In genomic region chr3:122067588-122068240, GRCh38 we compare ENCODE assay signal across 14 cellular contexts. TPM values are rescaled to one million over a fixed set of nuclear protein-coding genes. Genes with fewer than 3 reads are reported as not detected.
DNase-seq lines count a peak whose midpoint lies in the region; ATAC-seq, FAIRE-seq and TF ChIP-seq lines count a peak whose summit lies in the region.
"Had no signal": no experiment of that assay in that cellular context is flagged by ENCODE, and none has a peak within 500 bp of the region (broad histone marks: within the 10 kb centered on the region; RNA-seq: fewer than 3 reads in every experiment).

No MANE protein-coding gene starts in this region.

- no peaks in the 10 kb centered on the region for H3K27me3 Mint-ChIP-seq in activated T-helper 2 cell treated with anti-CD3 and anti-CD28 coated beads, Interferon-gamma antibody, Interleukin-2, Interleukin-4, amounts not matched to agents 10 μg/mL and 5 μg/mL and 100 μg/mL, durations not matched to agents 14 hours and 24 hours and 36 hours (ENCODE audit: low read depth)

- DNase-seq in GM12891 (ENCODE audit: insufficient read length, low spot score), result no peak
- no peak for DNase-seq in activated T-helper 2 cell treated with anti-CD3 and anti-CD28 coated beads, Interferon-gamma antibody, Interleukin-2, Interleukin-4, amounts not matched to agents 10 μg/mL and 5 μg/mL and 100 μg/mL, durations not matched to agents 14 hours and 24 hours and 36 hours (ENCODE audit: low spot score)
- no peak for DNase-seq in activated gamma-delta T cell (lab: John Stamatoyannopoulos, UW)
- no peak for DNase-seq in NCI-H1436 (lab: John Stamatoyannopoulos, UW)
- DNase-seq in caudate nucleus (lab: John Stamatoyannopoulos, UW), result no peak
- DNase-seq: CD8-positive, alpha-beta T cell; central memory CD4-positive, alpha-beta T cell; NCI-H774; stimulated activated CD4-positive, alpha-beta T cell treated with anti-CD3 and anti-CD28 coated beads, Interleukin-2, amount 100 ng/mL, for 24 hours had no signal

- peak; percentile 43 for FAIRE-seq in GM12891 (lab: Jason Lieb, UNC)

- H3K27ac Mint-ChIP-seq in activated T-helper 2 cell treated with anti-CD3 and anti-CD28 coated beads, Interferon-gamma antibody, Interleukin-2, Interleukin-4, amounts not matched to agents 10 μg/mL and 5 μg/mL and 100 μg/mL, durations not matched to agents 14 hours and 24 hours and 36 hours, result peak overlapping the region; percentile 64
- H3K27ac Mint-ChIP-seq: CD8-positive, alpha-beta T cell had no signal

- no peak overlapping the region for H3K27ac ChIP-seq in caudate nucleus (ENCODE audit: low read depth, low read length)

- H3K4me1 Mint-ChIP-seq in activated T-helper 2 cell treated with anti-CD3 and anti-CD28 coated beads, Interferon-gamma antibody, Interleukin-2, Interleukin-4, amounts not matched to agents 10 μg/mL and 5 μg/mL and 100 μg/mL, durations not matched to agents 14 hours and 24 hours and 36 hours (ENCODE audit: low read depth), result peaks cover 31% of the 10 kb centered on the region

- no peaks in the 10 kb centered on the region for H3K9me3 Mint-ChIP-seq in activated T-helper 2 cell treated with anti-CD3 and anti-CD28 coated beads, Interferon-gamma antibody, Interleukin-2, Interleukin-4, amounts not matched to agents 10 μg/mL and 5 μg/mL and 100 μg/mL, durations not matched to agents 14 hours and 24 hours and 36 hours
- H3K9me3 Mint-ChIP-seq: CD8-positive, alpha-beta T cell had no signal

- H3K36me3 Mint-ChIP-seq in activated T-helper 2 cell treated with anti-CD3 and anti-CD28 coated beads, Interferon-gamma antibody, Interleukin-2, Interleukin-4, amounts not matched to agents 10 μg/mL and 5 μg/mL and 100 μg/mL, durations not matched to agents 14 hours and 24 hours and 36 hours (ENCODE audit: low read depth), result no peaks in the 10 kb centered on the region
- H3K36me3 Mint-ChIP-seq: CD8-positive, alpha-beta T cell had no signal

- intact Hi-C loops in activated T-helper 2 cell treated with anti-CD3 and anti-CD28 coated beads, Interferon-gamma antibody, Interleukin-2, Interleukin-4, amounts not matched to agents 10 μg/mL and 5 μg/mL and 100 μg/mL, durations not matched to agents 14 hours and 24 hours and 36 hours (cut with micrococcal nuclease), result loop anchor here (5.0 kb wide), 1 partner anchor 35 kb away; no protein-coding TSS in a partner anchor

- ATAC-seq in GM21381 (IDR thresholded peaks at IDR 0.05; ENCODE audit: unreplicated experiment) (peak; percentile 39), HG03460 (IDR thresholded peaks at IDR 0.05; ENCODE audit: unreplicated experiment) (peak; percentile 45), GM19328 (IDR thresholded peaks at IDR 0.05; ENCODE audit: unreplicated experiment) (no peak)
- ATAC-seq: CD8-positive, alpha-beta T cell had no signal

- TF ChIP-seq POLR2A in GM12891 (IDR thresholded peaks at IDR 0.05; ENCODE audit: low read depth, low read length), result no peak

- H3K4me3 Mint-ChIP-seq in activated T-helper 2 cell treated with anti-CD3 and anti-CD28 coated beads, Interferon-gamma antibody, Interleukin-2, Interleukin-4, amounts not matched to agents 10 μg/mL and 5 μg/mL and 100 μg/mL, durations not matched to agents 14 hours and 24 hours and 36 hours (ENCODE audit: low read depth), result no peak overlapping the region
- H3K4me3 Mint-ChIP-seq: CD8-positive, alpha-beta T cell had no signal

TF ChIP-seq in GM12891, 5 proteins besides CTCF, POLR2A, EP300 and RAD21:
- TF ChIP-seq TAF1 (IDR thresholded peaks at IDR 0.05; ENCODE audit: low read depth, low read length), result no peak

RNA-seq across cellular contexts. Expression of gene CD86, which starts 12.6 kb away (rescaled TPM):
- polyA plus RNA-seq in GM12891 (2012; ENCODE audit: low read depth, missing spikeins), result 14.8 TPM
- total RNA-seq in activated T-helper 2 cell treated with anti-CD3 and anti-CD28 coated beads, Interferon-gamma antibody, Interleukin-2, Interleukin-4, amounts not matched to agents 10 μg/mL and 5 μg/mL and 100 μg/mL, durations not matched to agents 14 hours and 24 hours and 36 hours, result 4.8 and 6.8 TPM in 2 replicates
- total RNA-seq: CD8-positive, alpha-beta T cell; kidney epithelial cell had no signal

RNA-seq across cellular contexts. Expression of gene ILDR1, which starts 45.7 kb away (rescaled TPM):
- polyA plus RNA-seq in GM12891 (2012; ENCODE audit: low read depth, missing spikeins), result 2.4 TPM
- 0.21 and 0.28 TPM in 2 replicates for total RNA-seq in activated T-helper 2 cell treated with anti-CD3 and anti-CD28 coated beads, Interferon-gamma antibody, Interleukin-2, Interleukin-4, amounts not matched to agents 10 μg/mL and 5 μg/mL and 100 μg/mL, durations not matched to agents 14 hours and 24 hours and 36 hours
- total RNA-seq: CD8-positive, alpha-beta T cell; temporal lobe had no signal
